1 cellular context compared by ENCODE assay signal in genomic region chr22:45597460-45598192, GRCh38.
TF ChIP-seq lines count a peak whose summit lies in the region.

No MANE protein-coding gene starts in this region.

TF ChIP-seq in HepG2, 621 proteins besides CTCF, POLR2A, EP300 and RAD21 (continued from another document and continues in another):
- TF ChIP-seq ZBTB40 (IDR thresholded peaks at IDR 0.05) (no peak), ZBTB40 (CRISPR knock-in tag; IDR thresholded peaks at IDR 0.05) (peak; percentile 21; the same call in 1 of the 2 replicates), SIX1 (CRISPR knock-in tag; IDR thresholded peaks at IDR 0.05; ENCODE audit: borderline replicate concordance) (peak; percentile 85), TEF (CRISPR knock-in tag; IDR thresholded peaks at IDR 0.05) (no peak), GABPB1 (CRISPR knock-in tag; IDR thresholded peaks at IDR 0.05) (no peak), ZNF160 (CRISPR knock-in tag; IDR thresholded peaks at IDR 0.05) (no peak), ZNF772 (CRISPR knock-in tag; IDR thresholded peaks at IDR 0.05) (no peak), STAT6 (CRISPR knock-in tag; IDR thresholded peaks at IDR 0.05; ENCODE audit: borderline replicate concordance) (no peak), IRF1 (CRISPR knock-in tag; IDR thresholded peaks at IDR 0.05; ENCODE audit: low read depth) (0 out of 2 replicates have a peak, but pooled peaks have one; percentile 83), ZNF605 (CRISPR knock-in tag; IDR thresholded peaks at IDR 0.05) (peak; percentile 25; the same call in 1 of the 2 replicates), U2AF2 (IDR thresholded peaks at IDR 0.05; ENCODE audit: low read depth, low read length) (no peak), FOXP4 (CRISPR knock-in tag; IDR thresholded peaks at IDR 0.05) (peak; percentile 1; the same call in 1 of the 2 replicates), TIGD3 (CRISPR knock-in tag; IDR thresholded peaks at IDR 0.05; ENCODE audit: borderline replicate concordance) (no peak), ZNF83 (CRISPR knock-in tag; IDR thresholded peaks at IDR 0.05; ENCODE audit: borderline replicate concordance) (no peak), ZNF12 (CRISPR knock-in tag; IDR thresholded peaks at IDR 0.05) (0 out of 2 replicates have a peak, but pooled peaks have one; percentile 49), ZNF326 (CRISPR knock-in tag; IDR thresholded peaks at IDR 0.05; ENCODE audit: borderline replicate concordance) (no peak), HMGXB4 (CRISPR knock-in tag; IDR thresholded peaks at IDR 0.05; ENCODE audit: borderline replicate concordance in 1 of 2, low read depth in 1 of 2) (0 out of 4 replicates have a peak, but pooled peaks of 1 of the 2 experiments have one; percentile 43), CBX2 (IDR thresholded peaks at IDR 0.05; ENCODE audit: low read depth, low read length) (no peak), CBX2 (CRISPR knock-in tag; IDR thresholded peaks at IDR 0.05; ENCODE audit: low read depth) (no peak), ZSCAN5A (CRISPR knock-in tag; IDR thresholded peaks at IDR 0.05; ENCODE audit: borderline replicate concordance) (no peak), PTBP1 (IDR thresholded peaks at IDR 0.05; ENCODE audit: low read depth, low read length, poor library complexity, severe bottlenecking) (no peak), PRDM10 (CRISPR knock-in tag; IDR thresholded peaks at IDR 0.05; ENCODE audit: low read depth) (no peak), THAP11 (CRISPR knock-in tag; IDR thresholded peaks at IDR 0.05) (0 out of 2 replicates have a peak, but pooled peaks have one; percentile 13)
